ENCODE assay signal across 34 cellular contexts in genomic region chr3:151743860-151744259, GRCh38. TPM values are rescaled to one million over a fixed set of nuclear protein-coding genes. Genes with fewer than 3 reads are reported as not detected.
"Had no signal": no experiment of that assay in that cellular context is flagged by ENCODE, and none has a peak within 500 bp of the region (broad histone marks: within the 10 kb centered on the region; RNA-seq: fewer than 3 reads in every experiment).

No MANE protein-coding gene starts in this region.

- H2AFZ ChIP-seq: parathyroid adenoma had no signal

- H3K27ac ChIP-seq: left lung, lower lobe of right lung, parathyroid adenoma, psoas muscle, sigmoid colon, thyroid gland, upper lobe of left lung, vagina, VCaP had no signal

- H3K79me2 ChIP-seq: parathyroid adenoma had no signal

- H3K4me1 ChIP-seq: left lung, lower lobe of right lung, parathyroid adenoma, psoas muscle, sigmoid colon, thyroid gland, upper lobe of left lung, vagina had no signal

- H3K9me3 ChIP-seq: sigmoid colon, thyroid gland, upper lobe of left lung, vagina had no signal

- DNase-seq: activated CD4-positive, alpha-beta T cell treated with anti-CD3 and anti-CD28 coated beads for 4 hours; activated CD4-positive, alpha-beta T cell treated with anti-CD3 and anti-CD28 coated beads, Interleukin-2, amount 50 U/mL, for 4 hours; activated naive CD4-positive, alpha-beta T cell; activated T-cell treated with anti-CD3 and anti-CD28 coated beads for 4 hours; activated T-cell treated with anti-CD3 and anti-CD28 coated beads, Interleukin-2, amount 50 U/mL, for 72 hours; anterior cingulate cortex; effector CD8-positive, alpha-beta T cell; head of caudate nucleus; hypothalamus; immature natural killer cell; left lung; lower lobe of right lung; mesenchymal stem cell; naive thymus-derived CD8-positive, alpha-beta T cell; nucleus accumbens; psoas muscle; sigmoid colon; small intestine; stimulated activated CD4-positive, alpha-beta T cell treated with anti-CD3 and anti-CD28 coated beads, Interleukin-4, amount 100 ng/mL, for 24 hours; stimulated activated naive CD8-positive, alpha-beta T cell treated with anti-CD3 and anti-CD28 coated beads, Interleukin-15, amount 100 ng/mL, for 72 hours; substantia nigra; T-helper 9 cell; thyroid gland; upper lobe of left lung had no signal

- ATAC-seq: activated T-cell treated with anti-CD3 and anti-CD28 coated beads, Interleukin-2, amount 50 U/mL, for 72 hours; left lung; lower lobe of right lung; naive thymus-derived CD8-positive, alpha-beta T cell; psoas muscle; stimulated activated effector memory CD8-positive, alpha-beta T cell treated with anti-CD3 and anti-CD28 coated beads, Interleukin-12 subunit alpha, Interleukin-12 subunit beta, amount 100 ng/mL, for 72 hours; stimulated activated naive CD8-positive, alpha-beta T cell treated with anti-CD3 and anti-CD28 coated beads, Interleukin-15, amount 100 ng/mL, for 72 hours had no signal

- H3K9ac ChIP-seq: parathyroid adenoma had no signal

- H3K27me3 ChIP-seq: left lung, sigmoid colon, thyroid gland, upper lobe of left lung, vagina had no signal

- FAIRE-seq: bronchial epithelial cell, endometrium, small intestine, TTC549 had no signal

- H3K4me3 ChIP-seq: left lung, lower lobe of right lung, psoas muscle, sigmoid colon, thyroid gland, upper lobe of left lung, vagina had no signal

- H3K36me3 ChIP-seq: left lung, lower lobe of right lung, sigmoid colon, thyroid gland, upper lobe of left lung, vagina had no signal

RNA-seq across cellular contexts. Expression of gene AADACL2, which starts 10.1 kb away (rescaled TPM):
- total RNA-seq: activated T-cell treated with anti-CD3 and anti-CD28 coated beads, Interleukin-2, amount 50 U/mL, for 72 hours; bronchial epithelial cell; epithelial cell of proximal tubule; fibroblast of villous mesenchyme; left lung; naive thymus-derived CD8-positive, alpha-beta T cell; neural crest cell; psoas muscle; sigmoid colon; thyroid gland had no signal
- polyA plus RNA-seq: immature natural killer cell; naive thymus-derived CD8-positive, alpha-beta T cell had no signal
